In genomic region chr4:98260047-98260578, GRCh38 we compare ENCODE assay signal across 8 cellular contexts. TPM values are rescaled to one million over a fixed set of nuclear protein-coding genes. Genes with fewer than 3 reads are reported as not detected.
DNase-seq lines count a peak whose midpoint lies in the region; ATAC-seq and TF ChIP-seq lines count a peak whose summit lies in the region.

No MANE protein-coding gene starts in this region.

- peaks cover 30% of the 10 kb centered on the region for H3K4me1 Mint-ChIP-seq in activated CD4-positive, alpha-beta T cell treated with anti-CD3 and anti-CD28 coated beads, Interleukin-2, amount 10 ng/mL, durations not matched to agents 24 days and 14 days

- H3K27me3 Mint-ChIP-seq in activated CD4-positive, alpha-beta T cell treated with anti-CD3 and anti-CD28 coated beads, Interleukin-2, amount 10 ng/mL, durations not matched to agents 24 days and 14 days: peaks cover 4% of the 10 kb centered on the region

- peaks cover 10% of the 10 kb centered on the region for H3K36me3 Mint-ChIP-seq in activated CD4-positive, alpha-beta T cell treated with anti-CD3 and anti-CD28 coated beads, Interleukin-2, amount 10 ng/mL, durations not matched to agents 24 days and 14 days (ENCODE audit: low read depth)

- intact Hi-C loops in activated CD4-positive, alpha-beta T cell treated with anti-CD3 and anti-CD28 coated beads, Interleukin-2, amount 10 ng/mL, durations not matched to agents 24 days and 14 days (cut with micrococcal nuclease): loop anchor here (2.0 to 10.0 kb wide), 4 partner anchors 147 to 1302 kb away; partner anchors contain the start of gene TRMT10A
- intact Hi-C loops in testis (cut with DNase I; ENCODE audit: low total_unique reads): no loop called here

- H3K4me3 ChIP-seq in LNCaP clone FGC (ENCODE audit: low read depth, low read length) (peak overlapping the region; percentile 66), esophagus (ENCODE audit: low read depth in 1 of 2, low read length in 2 of 2) (peak overlapping the region; percentile 66 to 78), muscle layer of duodenum (ENCODE audit: low read depth in 1 of 2, low read length in 2 of 2) (peak overlapping the region; percentile 61 to 86), testis (peak overlapping the region; percentile 92 to 95)

- H3K4me1 ChIP-seq in esophagus (ENCODE audit: control insufficient read depth in 2 of 2, insufficient read depth in 2 of 2, low read length in 1 of 2) (no peaks in the 10 kb centered on the region), muscle layer of duodenum (ENCODE audit: control insufficient read depth in 1 of 2, insufficient read depth in 2 of 2, low read length in 2 of 2) (peaks cover 9 to 11% of the 10 kb centered on the region in 2 donors), testis (peaks cover 6% of the 10 kb centered on the region)

- H3K27me3 ChIP-seq in esophagus (ENCODE audit: control insufficient read depth in 1 of 2, insufficient read depth in 2 of 2, low read length in 2 of 2) (no peaks in the 10 kb centered on the region), muscle layer of duodenum (ENCODE audit: low read depth, low read length) (no peaks in the 10 kb centered on the region), testis (no peaks in the 10 kb centered on the region)

- H3K36me3 ChIP-seq in esophagus (ENCODE audit: control insufficient read depth in 2 of 2, insufficient read depth in 2 of 2, low read length in 1 of 2) (no peaks in the 10 kb centered on the region), muscle layer of duodenum (ENCODE audit: control insufficient read depth in 1 of 2, insufficient read depth in 2 of 2, low read length in 2 of 2) (peaks cover 0 to 3% of the 10 kb centered on the region in 2 donors), testis (ENCODE audit: low read depth, missing control alignments) (no peaks in the 10 kb centered on the region)

- ATAC-seq in GM18498 (IDR thresholded peaks at IDR 0.05; ENCODE audit: unreplicated experiment): peak; percentile 17

- in situ Hi-C loops in GM13976 (cut with MboI; ENCODE audit: low sequenced_read_pairs, unreplicated experiment): no loop called here

- no peaks in the 10 kb centered on the region for H3K9me3 Mint-ChIP-seq in activated CD4-positive, alpha-beta T cell treated with anti-CD3 and anti-CD28 coated beads, Interleukin-2, amount 10 ng/mL, durations not matched to agents 24 days and 14 days

- peak overlapping the region; percentile 95 for H3K4me3 Mint-ChIP-seq in activated CD4-positive, alpha-beta T cell treated with anti-CD3 and anti-CD28 coated beads, Interleukin-2, amount 10 ng/mL, durations not matched to agents 24 days and 14 days

- DNase-seq in HCEC 1CT (peak; percentile 2), LNCaP clone FGC (ENCODE audit: low read depth) (no peak), testis (peak; percentile 68), GM13976 (ENCODE audit: low spot score) (no peak)
- DNase-seq in activated CD4-positive, alpha-beta T cell treated with anti-CD3 and anti-CD28 coated beads, Interleukin-2, amount 10 ng/mL, durations not matched to agents 24 days and 14 days: no peak

- peak overlapping the region; percentile 96 to 99 for H3K27ac ChIP-seq in esophagus (ENCODE audit: low read depth in 2 of 2, low read length in 1 of 2)
- peak overlapping the region; percentile 85 for H3K27ac ChIP-seq in muscle layer of duodenum (ENCODE audit: low read length)
- peak overlapping the region; percentile 98 for H3K27ac ChIP-seq in testis

- TF ChIP-seq POLR2A in testis (IDR thresholded peaks at IDR 0.05): no peak

- TF ChIP-seq CTCF in LNCaP clone FGC (IDR thresholded peaks at IDR 0.05; ENCODE audit: control insufficient read depth, extremely low read depth, insufficient read depth) (no peak), testis (IDR thresholded peaks at IDR 0.05) (no peak), GM13976 (IDR thresholded peaks at IDR 0.05; ENCODE audit: borderline replicate concordance, control extremely low read depth, extremely low read depth, insufficient read depth, missing control alignments) (no peak)

- H3K9me3 ChIP-seq in esophagus (ENCODE audit: control insufficient read depth in 2 of 2, insufficient read depth in 1 of 2, low read depth in 1 of 2, low read length in 1 of 2) (no peaks in the 10 kb centered on the region), muscle layer of duodenum (ENCODE audit: control insufficient read depth in 1 of 2, low read length in 2 of 2) (no peaks in the 10 kb centered on the region), testis (no peaks in the 10 kb centered on the region)

- peak overlapping the region; percentile 96 for H3K27ac Mint-ChIP-seq in activated CD4-positive, alpha-beta T cell treated with anti-CD3 and anti-CD28 coated beads, Interleukin-2, amount 10 ng/mL, durations not matched to agents 24 days and 14 days

- 1 to 2% methylated on average over 24 of the region's 24 CpGs for WGBS in esophagus, 2 donors
- WGBS in testis, 2 donors: 0 to 1% methylated on average over 7 to 23 of the region's 24 CpGs

RNA-seq across cellular contexts. Expression of gene RAP1GDS1, which starts 1.1 kb away (rescaled TPM):
- 54.7 and 60.2 TPM in 2 replicates for total RNA-seq in activated CD4-positive, alpha-beta T cell treated with anti-CD3 and anti-CD28 coated beads, Interleukin-2, amount 10 ng/mL, durations not matched to agents 24 days and 14 days
- polyA plus RNA-seq in esophagus (10 to 100 TPM; 12.6 to 16.5 TPM), testis (ENCODE audit: insufficient read depth, low read depth, low replicate concordance) (37.2 TPM)
- total RNA-seq in testis: 10 to 100 TPM; 34.2 to 38.0 TPM

Comparison
In these comparisons a context has a peak if more than half of its experiments do, and no peak if none do; other contexts are left out.
1. DNase-seq: peak in HCEC 1CT (single experiment) and testis (single experiment); none in LNCaP clone FGC (single experiment), activated CD4-positive, alpha-beta T cell treated with anti-CD3 and anti-CD28 coated beads, Interleukin-2, amount 10 ng/mL, durations not matched to agents 24 days and 14 days (single experiment) and GM13976 (single experiment).
2. Peak in every context shown above with its lines, with median percentiles within 50 percentile points of each other: H3K4me3 ChIP-seq and H3K27ac ChIP-seq.